ENCODE assay signal across 1 cellular context in genomic region chr1:93827633-93828436, GRCh38.
A peak's percentile ranks its signal among the peaks of the same experiment; 100 is the strongest.
TF ChIP-seq lines count a peak whose summit lies in the region.

No MANE protein-coding gene starts in this region.

TF ChIP-seq in HepG2, 621 proteins besides CTCF, POLR2A, EP300 and RAD21 (continued from another document and continues in another):
- TF ChIP-seq, protein P1, sequence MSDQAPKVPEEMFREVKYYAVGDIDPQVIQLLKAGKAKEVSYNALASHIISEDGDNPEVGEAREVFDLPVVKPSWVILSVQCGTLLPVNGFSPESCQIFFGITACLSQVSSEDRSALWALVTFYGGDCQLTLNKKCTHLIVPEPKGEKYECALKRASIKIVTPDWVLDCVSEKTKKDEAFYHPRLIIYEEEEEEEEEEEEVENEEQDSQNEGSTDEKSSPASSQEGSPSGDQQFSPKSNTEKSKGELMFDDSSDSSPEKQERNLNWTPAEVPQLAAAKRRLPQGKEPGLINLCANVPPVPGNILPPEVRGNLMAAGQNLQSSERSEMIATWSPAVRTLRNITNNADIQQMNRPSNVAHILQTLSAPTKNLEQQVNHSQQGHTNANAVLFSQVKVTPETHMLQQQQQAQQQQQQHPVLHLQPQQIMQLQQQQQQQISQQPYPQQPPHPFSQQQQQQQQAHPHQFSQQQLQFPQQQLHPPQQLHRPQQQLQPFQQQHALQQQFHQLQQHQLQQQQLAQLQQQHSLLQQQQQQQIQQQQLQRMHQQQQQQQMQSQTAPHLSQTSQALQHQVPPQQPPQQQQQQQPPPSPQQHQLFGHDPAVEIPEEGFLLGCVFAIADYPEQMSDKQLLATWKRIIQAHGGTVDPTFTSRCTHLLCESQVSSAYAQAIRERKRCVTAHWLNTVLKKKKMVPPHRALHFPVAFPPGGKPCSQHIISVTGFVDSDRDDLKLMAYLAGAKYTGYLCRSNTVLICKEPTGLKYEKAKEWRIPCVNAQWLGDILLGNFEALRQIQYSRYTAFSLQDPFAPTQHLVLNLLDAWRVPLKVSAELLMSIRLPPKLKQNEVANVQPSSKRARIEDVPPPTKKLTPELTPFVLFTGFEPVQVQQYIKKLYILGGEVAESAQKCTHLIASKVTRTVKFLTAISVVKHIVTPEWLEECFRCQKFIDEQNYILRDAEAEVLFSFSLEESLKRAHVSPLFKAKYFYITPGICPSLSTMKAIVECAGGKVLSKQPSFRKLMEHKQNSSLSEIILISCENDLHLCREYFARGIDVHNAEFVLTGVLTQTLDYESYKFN (CRISPR knock-in tag; conservative IDR thresholded peaks at IDR 0.05), result peak; percentile 93
- TF ChIP-seq AHR (CRISPR knock-in tag; IDR thresholded peaks at IDR 0.05), result no peak
- TF ChIP-seq ZMYM2 (CRISPR knock-in tag; IDR thresholded peaks at IDR 0.05), result peak; percentile 98
- TF ChIP-seq ZNF678 (CRISPR knock-in tag; IDR thresholded peaks at IDR 0.05), result no peak
- no peak for TF ChIP-seq SALL2 (CRISPR knock-in tag; IDR thresholded peaks at IDR 0.05)
- no peak; the same call in 1 of the 2 replicates for TF ChIP-seq CSRNP1 (CRISPR knock-in tag; IDR thresholded peaks at IDR 0.05)
- TF ChIP-seq SRSF4 (IDR thresholded peaks at IDR 0.05; ENCODE audit: low read depth, low read length, poor library complexity, severe bottlenecking), result no peak
- no peak for TF ChIP-seq SP4 (CRISPR knock-in tag; IDR thresholded peaks at IDR 0.05)
- no peak for TF ChIP-seq ZNF780A (CRISPR knock-in tag; IDR thresholded peaks at IDR 0.05)
- no peak for TF ChIP-seq PAWR (CRISPR knock-in tag; IDR thresholded peaks at IDR 0.05; ENCODE audit: borderline replicate concordance)
- no peak for TF ChIP-seq NFIB (CRISPR knock-in tag; IDR thresholded peaks at IDR 0.05; ENCODE audit: borderline replicate concordance)
- peak; percentile 94 for TF ChIP-seq ZNF614 (CRISPR knock-in tag; IDR thresholded peaks at IDR 0.05; ENCODE audit: borderline replicate concordance)
- peak; percentile 69; the same call in 1 of the 2 replicates for TF ChIP-seq RXRA (CRISPR knock-in tag; IDR thresholded peaks at IDR 0.05)
- no peak for TF ChIP-seq DMAP1 (CRISPR knock-in tag; IDR thresholded peaks at IDR 0.05)
- TF ChIP-seq ZBTB43 (CRISPR knock-in tag; conservative IDR thresholded peaks at IDR 0.05), result no peak
- no peak for TF ChIP-seq HCFC1 (IDR thresholded peaks at IDR 0.05; ENCODE audit: low read depth, low read length)
- no peak for TF ChIP-seq JARID2 (CRISPR knock-in tag; IDR thresholded peaks at IDR 0.05; ENCODE audit: insufficient replicate concordance)
- TF ChIP-seq ZSCAN25 (CRISPR knock-in tag; IDR thresholded peaks at IDR 0.05), result 0 out of 2 replicates have a peak, but pooled peaks have one; percentile 49
- TF ChIP-seq ZBTB37 (CRISPR knock-in tag; IDR thresholded peaks at IDR 0.05), result no peak
- TF ChIP-seq ZNF782 (CRISPR knock-in tag; IDR thresholded peaks at IDR 0.05; ENCODE audit: borderline replicate concordance), result no peak
- peak; percentile 71; the same call in 1 of the 2 replicates for TF ChIP-seq HMG20A (CRISPR knock-in tag; IDR thresholded peaks at IDR 0.05; ENCODE audit: borderline replicate concordance)
- no peak for TF ChIP-seq ZNF660 (CRISPR knock-in tag; IDR thresholded peaks at IDR 0.05; ENCODE audit: borderline replicate concordance, low read depth)
- no peak for TF ChIP-seq ZNF274 (CRISPR knock-in tag; IDR thresholded peaks at IDR 0.05)
- no peak for TF ChIP-seq ZNF180 (CRISPR knock-in tag; IDR thresholded peaks at IDR 0.05; ENCODE audit: borderline replicate concordance, low read depth)
- TF ChIP-seq ZNF12 (CRISPR knock-in tag; IDR thresholded peaks at IDR 0.05), result peak; percentile 50; the same call in 1 of the 2 replicates
- TF ChIP-seq ELF4 (CRISPR knock-in tag; IDR thresholded peaks at IDR 0.05; ENCODE audit: borderline replicate concordance), result no peak
- TF ChIP-seq, protein P2, sequence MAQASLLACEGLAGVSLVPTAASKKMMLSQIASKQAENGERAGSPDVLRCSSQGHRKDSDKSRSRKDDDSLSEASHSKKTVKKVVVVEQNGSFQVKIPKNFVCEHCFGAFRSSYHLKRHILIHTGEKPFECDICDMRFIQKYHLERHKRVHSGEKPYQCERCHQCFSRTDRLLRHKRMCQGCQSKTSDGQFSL (CRISPR knock-in tag; IDR thresholded peaks at IDR 0.05), result no peak
- TF ChIP-seq KLF11 (CRISPR knock-in tag; IDR thresholded peaks at IDR 0.05), result no peak
- no peak for TF ChIP-seq PHF8 (CRISPR knock-in tag; IDR thresholded peaks at IDR 0.05)
- no peak for TF ChIP-seq GTF3A (CRISPR knock-in tag; conservative IDR thresholded peaks at IDR 0.05)
- TF ChIP-seq ZBTB39 (CRISPR knock-in tag; IDR thresholded peaks at IDR 0.05), result peak; percentile 95
- TF ChIP-seq ZNF10 (CRISPR knock-in tag; IDR thresholded peaks at IDR 0.05; ENCODE audit: borderline replicate concordance, low read depth), result no peak
- no peak for TF ChIP-seq ATAD3A (CRISPR knock-in tag; IDR thresholded peaks at IDR 0.05)
- no peak for TF ChIP-seq MLXIP (CRISPR knock-in tag; IDR thresholded peaks at IDR 0.05; ENCODE audit: borderline replicate concordance)
- TF ChIP-seq CENPX (CRISPR knock-in tag; IDR thresholded peaks at IDR 0.05), result no peak
- no peak for TF ChIP-seq TMF1 (CRISPR knock-in tag; IDR thresholded peaks at IDR 0.05; ENCODE audit: low read depth)
- no peak for TF ChIP-seq ZNF160 (CRISPR knock-in tag; IDR thresholded peaks at IDR 0.05)
- no peak for TF ChIP-seq ZBTB44 (CRISPR knock-in tag; IDR thresholded peaks at IDR 0.05)
- TF ChIP-seq, protein P3, sequence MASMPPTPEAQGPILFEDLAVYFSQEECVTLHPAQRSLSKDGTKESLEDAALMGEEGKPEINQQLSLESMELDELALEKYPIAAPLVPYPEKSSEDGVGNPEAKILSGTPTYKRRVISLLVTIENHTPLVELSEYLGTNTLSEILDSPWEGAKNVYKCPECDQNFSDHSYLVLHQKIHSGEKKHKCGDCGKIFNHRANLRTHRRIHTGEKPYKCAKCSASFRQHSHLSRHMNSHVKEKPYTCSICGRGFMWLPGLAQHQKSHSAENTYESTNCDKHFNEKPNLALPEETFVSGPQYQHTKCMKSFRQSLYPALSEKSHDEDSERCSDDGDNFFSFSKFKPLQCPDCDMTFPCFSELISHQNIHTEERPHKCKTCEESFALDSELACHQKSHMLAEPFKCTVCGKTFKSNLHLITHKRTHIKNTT (CRISPR knock-in tag; IDR thresholded peaks at IDR 0.05), result no peak
- no peak for TF ChIP-seq RBM39 (IDR thresholded peaks at IDR 0.05; ENCODE audit: low read depth, low read length, poor library complexity, severe bottlenecking)
- TF ChIP-seq, protein P4, sequence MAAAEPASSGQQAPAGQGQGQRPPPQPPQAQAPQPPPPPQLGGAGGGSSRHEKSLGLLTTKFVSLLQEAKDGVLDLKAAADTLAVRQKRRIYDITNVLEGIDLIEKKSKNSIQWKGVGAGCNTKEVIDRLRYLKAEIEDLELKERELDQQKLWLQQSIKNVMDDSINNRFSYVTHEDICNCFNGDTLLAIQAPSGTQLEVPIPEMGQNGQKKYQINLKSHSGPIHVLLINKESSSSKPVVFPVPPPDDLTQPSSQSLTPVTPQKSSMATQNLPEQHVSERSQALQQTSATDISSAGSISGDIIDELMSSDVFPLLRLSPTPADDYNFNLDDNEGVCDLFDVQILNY (CRISPR knock-in tag; conservative IDR thresholded peaks at IDR 0.05), result no peak
- peak; percentile 63; the same call in 1 of the 2 replicates for TF ChIP-seq TOPORS (CRISPR knock-in tag; IDR thresholded peaks at IDR 0.05)
- no peak for TF ChIP-seq CENPT (CRISPR knock-in tag; IDR thresholded peaks at IDR 0.05; ENCODE audit: low read depth)
- TF ChIP-seq TEAD3 (CRISPR knock-in tag; optimal IDR thresholded peaks at IDR 0.05; ENCODE audit: borderline replicate concordance), result peak; percentile 99
- TF ChIP-seq KMT2A (CRISPR knock-in tag; IDR thresholded peaks at IDR 0.05), result peak; percentile 58; the same call in 1 of the 2 replicates
- TF ChIP-seq ZNF337 (CRISPR knock-in tag; IDR thresholded peaks at IDR 0.05; ENCODE audit: borderline replicate concordance, low read depth), result no peak
- TF ChIP-seq E2F2 (CRISPR knock-in tag; IDR thresholded peaks at IDR 0.05; ENCODE audit: borderline replicate concordance), result no peak
- TF ChIP-seq ZNF296 (CRISPR knock-in tag; conservative IDR thresholded peaks at IDR 0.05), result no peak
